ENCODE assay signal across 9 cellular contexts in the genomic region with DNA sequence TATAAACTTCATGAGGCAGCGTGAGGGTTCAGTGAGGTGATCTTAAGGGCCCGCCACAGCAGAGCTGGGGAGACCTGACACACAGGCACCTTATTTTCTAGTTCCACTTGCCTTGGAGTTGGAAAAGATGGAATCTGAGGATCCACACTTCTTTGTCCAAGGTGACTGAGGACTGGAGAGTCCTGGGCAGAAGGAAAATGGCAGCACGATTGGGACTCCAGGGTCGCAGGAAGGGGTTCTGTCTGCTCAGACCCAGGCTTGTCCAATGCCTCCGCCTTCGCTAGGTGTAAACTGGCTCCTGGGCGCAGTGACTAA. TPM values are rescaled to one million over a fixed set of nuclear protein-coding genes. Genes with fewer than 3 reads are reported as not detected.
DNase-seq lines count a peak whose midpoint lies in the region; ATAC-seq, FAIRE-seq and TF ChIP-seq lines count a peak whose summit lies in the region.
"Had no signal": no experiment of that assay in that cellular context is flagged by ENCODE, and none has a peak within 500 bp of the region (broad histone marks: within the 10 kb centered on the region; RNA-seq: fewer than 3 reads in every experiment).

No MANE protein-coding gene starts in this region.

- dilution Hi-C loops in endothelial cell of umbilical vein (cut with MboI; ENCODE audit: extremely low pct_ligation_motif_present, low sequenced_read_pairs) = no loop called here

- CTCF ChIA-PET in Caco-2 (lab: Charles Lee) = interaction anchor here (0.7 to 2.2 kb wide), 2 partner anchors 27 to 70 kb away, joined by 3 to 5 read pairs; partner anchors contain the start of gene FUCA1
- CTCF ChIA-PET in PC-3 (lab: Charles Lee) = interaction anchor here (0.6 to 1.3 kb wide), 2 partner anchors 27 to 312 kb away, joined by 4 read pairs; no protein-coding TSS in a partner anchor
- CTCF ChIA-PET in endothelial cell of umbilical vein (lab: Charles Lee) = interaction anchor here (0.7 to 4.6 kb wide), 4 partner anchors 9 to 28 kb away, joined by 3 to 43 read pairs (median 13); partner anchors contain the start of gene PITHD1

- ATAC-seq in PC-3 = no peak

- H3K36me3 Mint-ChIP-seq in Caco-2 (ENCODE audit: insufficient read depth, unreplicated experiment) (peaks cover 46% of the 10 kb centered on the region), osteocyte (ENCODE audit: unreplicated experiment) (peaks cover 7% of the 10 kb centered on the region)

- H3K27me3 Mint-ChIP-seq in Caco-2 (ENCODE audit: insufficient read depth, unreplicated experiment) (no peaks in the 10 kb centered on the region), osteocyte (ENCODE audit: unreplicated experiment) (no peaks in the 10 kb centered on the region)

- no peaks in the 10 kb centered on the region for H3F3A ChIP-seq in PC-3 (ENCODE audit: low read length, unreplicated experiment)

- TF ChIP-seq EP300 in ovary (IDR thresholded peaks at IDR 0.05) = no peak

- H3K9me3 ChIP-seq in Caco-2 (no peaks in the 10 kb centered on the region), PC-3 (ENCODE audit: low read length) (no peaks in the 10 kb centered on the region), endothelial cell of umbilical vein (replicated peaks; ENCODE audit: control insufficient read depth, insufficient read depth, low read length) (no peaks in the 10 kb centered on the region), ovary (no peaks in the 10 kb centered on the region)

- no peaks in the 10 kb centered on the region for H4K20me1 ChIP-seq in PC-3 (ENCODE audit: low read length)
- no peaks in the 10 kb centered on the region for H4K20me1 ChIP-seq in endothelial cell of umbilical vein (replicated peaks; ENCODE audit: control insufficient read depth, extremely low read depth, insufficient read depth, low read length)

- H2AFZ ChIP-seq in PC-3 (ENCODE audit: low read length) (no peak overlapping the region; the same call in 1 of the 2 replicates), endothelial cell of umbilical vein (ENCODE audit: low read depth, low read length) (no peak overlapping the region)

- FAIRE-seq in endothelial cell of umbilical vein (lab: Jason Lieb, UNC) = peak; percentile 99

- DNase-seq in Caco-2 = no peak
- DNase-seq in PC-3 = no peak
- no peak for DNase-seq in endothelial cell of umbilical vein (ENCODE audit: low read depth, low spot score)
- DNase-seq in osteocyte (ENCODE audit: extremely low spot score, unreplicated experiment) = no peak
- DNase-seq in NCI-H146 treated with DMSO at 0.1 percent for 48 hours (lab: John Stamatoyannopoulos, UW; ENCODE audit: unreplicated experiment) = no peak
- DNase-seq in ovary = no peak
- no peak for DNase-seq in iPS-NIHi11 (ENCODE audit: low spot score)
- no peak for DNase-seq in NCI-H82 (lab: John Stamatoyannopoulos, UW)
- DNase-seq: NCI-H1417 treated with DMSO at 0.1 percent for 48 hours had no signal

- H3K79me2 ChIP-seq in PC-3 (ENCODE audit: low read length) (peaks cover 10% of the 10 kb centered on the region), endothelial cell of umbilical vein (ENCODE audit: control insufficient read depth, insufficient read depth, low read length) (no peaks in the 10 kb centered on the region)

- H3K27me3 ChIP-seq in Caco-2 (replicated peaks; ENCODE audit: control insufficient read depth, insufficient read depth, low read length) = no peaks in the 10 kb centered on the region
- no peaks in the 10 kb centered on the region for H3K27me3 ChIP-seq in PC-3 (ENCODE audit: low read length)
- no peaks in the 10 kb centered on the region for H3K27me3 ChIP-seq in endothelial cell of umbilical vein (ENCODE audit: control insufficient read depth in 2 of 2, insufficient read depth in 2 of 2, low read length in 2 of 2)
- H3K27me3 ChIP-seq in ovary = no peaks in the 10 kb centered on the region

- WGBS in ovary, 3 donors = 83 to 93% (median 84%) methylated on average over 6 to 7 of the region's 7 CpGs

- BruUV-seq in Caco-2 (replicated peaks; lab: Mats Ljungman, UMichigan) (no TSS peak), PC-3 (replicated peaks; lab: Mats Ljungman, UMichigan) (no TSS peak), endothelial cell of umbilical vein (replicated peaks; lab: Mats Ljungman, UMichigan) (no TSS peak)

- no peaks in the 10 kb centered on the region for H3K9me1 ChIP-seq in endothelial cell of umbilical vein (replicated peaks; ENCODE audit: control insufficient read depth, extremely low read depth, insufficient read depth, low read length)

- H3K4me1 ChIP-seq in Caco-2 (peaks cover 7% of the 10 kb centered on the region; the same call in 1 of the 2 replicates), PC-3 (ENCODE audit: insufficient read depth, low read length) (peaks cover 21% of the 10 kb centered on the region), endothelial cell of umbilical vein (ENCODE audit: control insufficient read depth, extremely low read depth, insufficient read depth, low read length) (peaks cover 15% of the 10 kb centered on the region), ovary (ENCODE audit: insufficient read depth) (peaks cover 19% of the 10 kb centered on the region)

- peak overlapping the region; percentile 91 for H3K4me3 Mint-ChIP-seq in Caco-2 (ENCODE audit: unreplicated experiment)
- H3K4me3 Mint-ChIP-seq in osteocyte (ENCODE audit: unreplicated experiment) = peak overlapping the region; percentile 84

- H3K27ac ChIP-seq in PC-3 (ENCODE audit: low read length) (peak overlapping the region; percentile 96), endothelial cell of umbilical vein (ENCODE audit: insufficient read depth, low read depth, low read length) (peak overlapping the region; percentile 62), ovary (no peak overlapping the region)

- H3K4me2 ChIP-seq in PC-3 (ENCODE audit: low read length) (peak overlapping the region; percentile 97), endothelial cell of umbilical vein (ENCODE audit: insufficient read depth, low read length) (peak overlapping the region; percentile 56)

- H3K9me3 Mint-ChIP-seq in Caco-2 (ENCODE audit: unreplicated experiment) (no peaks in the 10 kb centered on the region), osteocyte (ENCODE audit: unreplicated experiment) (no peaks in the 10 kb centered on the region)

- H3K4me3 ChIP-seq in Caco-2 (ENCODE audit: low read depth, low read length) = peak overlapping the region; percentile 96
- peak overlapping the region; percentile 93; the same call in 1 of the 2 replicates for H3K4me3 ChIP-seq in PC-3 (ENCODE audit: low read length)
- peak overlapping the region in 2 of 3 experiments; percentile 6 to 83 for H3K4me3 ChIP-seq in endothelial cell of umbilical vein (replicated peaks in 1 of 3; ENCODE audit: insufficient read depth in 1 of 3, low read depth in 1 of 3, low read length in 3 of 3)
- H3K4me3 ChIP-seq in ovary = no peak overlapping the region

- H3K4me1 Mint-ChIP-seq in Caco-2 (ENCODE audit: low read depth, unreplicated experiment) = no peaks in the 10 kb centered on the region
- H3K4me1 Mint-ChIP-seq in osteocyte (ENCODE audit: unreplicated experiment) = peaks cover 15% of the 10 kb centered on the region

- TF ChIP-seq CTCF in Caco-2 (IDR thresholded peaks at IDR 0.05; ENCODE audit: insufficient read depth in 1 of 2, low read depth in 1 of 2, low read length in 1 of 2, severe bottlenecking in 1 of 2, unreplicated experiment in 1 of 2) (no peak), PC-3 (conservative IDR thresholded peaks at IDR 0.05; ENCODE audit: low read depth, low read length) (no peak), endothelial cell of umbilical vein (IDR thresholded peaks at IDR 0.05; ENCODE audit: extremely low read depth in 1 of 2, insufficient read depth in 1 of 2, low read depth in 1 of 2, low read length in 2 of 2) (no peak), osteocyte (IDR thresholded peaks at IDR 0.05) (no peak), ovary (IDR thresholded peaks at IDR 0.05) (no peak)

- H3K36me3 ChIP-seq in Caco-2 (ENCODE audit: control insufficient read depth, insufficient read depth, low read length) (no peaks in the 10 kb centered on the region; the same call in 1 of the 2 replicates), PC-3 (ENCODE audit: low read depth, low read length) (peaks cover 8% of the 10 kb centered on the region; the same call in 1 of the 2 replicates), endothelial cell of umbilical vein (ENCODE audit: control insufficient read depth in 2 of 2, extremely low read depth in 1 of 2, insufficient read depth in 2 of 2, low read length in 2 of 2) (peaks cover 0 to 31% of the 10 kb centered on the region in 2 experiments), ovary (no peaks in the 10 kb centered on the region)

- H3K9ac ChIP-seq in PC-3 (ENCODE audit: low read length) (peak overlapping the region; percentile 93), endothelial cell of umbilical vein (replicated peaks; ENCODE audit: extremely low read depth, insufficient read depth, low read length) (peak overlapping the region; percentile 87)

- H3K27ac Mint-ChIP-seq in Caco-2 (ENCODE audit: unreplicated experiment) (peak overlapping the region; percentile 96), osteocyte (ENCODE audit: unreplicated experiment) (peak overlapping the region; percentile 14)

- POLR2A ChIA-PET in Caco-2 (lab: Charles Lee) = interaction anchor here (0.6 to 3.5 kb wide), 5 partner anchors 12 to 108 kb away, joined by 3 to 20 read pairs (median 4); partner anchors contain the start of genes HMGCL, PITHD1 and RPL11
- POLR2A ChIA-PET in PC-3 (lab: Charles Lee; ENCODE audit: unreplicated experiment) = interaction anchor here (0.5 to 0.8 kb wide), 3 partner anchors 8 to 27 kb away, joined by 3 to 7 read pairs (median 5); partner anchors contain the start of gene LYPLA2
- POLR2A ChIA-PET in endothelial cell of umbilical vein (lab: Charles Lee) = interaction anchor here (0.9 to 1.8 kb wide), 3 partner anchors 8 to 21 kb away, joined by 4 to 7 read pairs (median 5); partner anchors contain the start of genes LYPLA2 and PITHD1

- intact Hi-C loops in Caco-2 (cut with micrococcal nuclease; ENCODE audit: unreplicated experiment) (no loop called here), PC-3 (cut with micrococcal nuclease) (loop anchor here (1.0 kb wide), 1 partner anchor 9 kb away; no protein-coding TSS in a partner anchor), endothelial cell of umbilical vein (cut with micrococcal nuclease) (loop anchor here (1.0 kb wide), 1 partner anchor 27 kb away; no protein-coding TSS in a partner anchor), ovary (cut with DNase I) (no loop called here)

- no peak for TF ChIP-seq POLR2A in endothelial cell of umbilical vein (IDR thresholded peaks at IDR 0.05; ENCODE audit: low read depth, low read length)
- no peak for TF ChIP-seq POLR2A in ovary (IDR thresholded peaks at IDR 0.05)

- H3K9me2 ChIP-seq in PC-3 (replicated peaks; ENCODE audit: low read length) = no peaks in the 10 kb centered on the region

RNA-seq across cellular contexts. Expression of gene GALE, which starts 1.3 kb away (rescaled TPM):
- total RNA-seq in Caco-2 (2022) (51.6 and 57.1 TPM in 2 replicates), PC-3 (2014; rRNA removed) (86.0 and 86.4 TPM in 2 replicates), endothelial cell of umbilical vein (39.2 and 42.9 TPM in 2 replicates), osteocyte (17.5 and 20.0 TPM in 2 replicates), ovary (10 to 100 TPM; 10.1 to 17.7 (median 13.4) TPM)
- polyA plus RNA-seq in endothelial cell of umbilical vein (57.7 and 64.7 TPM in 2 replicates), ovary (10 to 100 TPM in 1 of 2 donors, 1 to 10 TPM in 1; 3.2 to 11.5 TPM)
- polyA plus RNA-seq in endothelial cell of umbilical vein (2011; cell fraction: cytosol; rRNA removed) = 49.3 and 55.5 TPM in 2 replicates
- polyA plus RNA-seq in endothelial cell of umbilical vein (2011; cell fraction: nucleus; rRNA removed) = 64.7 and 65.7 TPM in 2 replicates
- 35.1 and 39.3 TPM in 2 replicates for polyA plus RNA-seq in endothelial cell of umbilical vein (2012)
- 24.6 and 25.2 TPM in 2 replicates for polyA minus RNA-seq in endothelial cell of umbilical vein
- polyA minus RNA-seq in endothelial cell of umbilical vein (2011; cell fraction: cytosol; rRNA and poly(A)+ RNA removed) = 26.3 TPM
- polyA minus RNA-seq in endothelial cell of umbilical vein (2011; cell fraction: nucleus; rRNA and poly(A)+ RNA removed) = 7.0 and 8.9 TPM in 2 replicates

RNA-seq across cellular contexts. Expression of gene LYPLA2, which starts 8.3 kb away (rescaled TPM):
- total RNA-seq in Caco-2 (2022) = 52.5 and 63.1 TPM in 2 replicates
- total RNA-seq in PC-3 (2014; rRNA removed) = 120 and 142 TPM in 2 replicates
- total RNA-seq in endothelial cell of umbilical vein = 110 TPM in 2 replicates
- 137 and 173 TPM in 2 replicates for polyA plus RNA-seq in endothelial cell of umbilical vein
- 80.6 and 124 TPM in 2 replicates for polyA plus RNA-seq in endothelial cell of umbilical vein (2011; cell fraction: cytosol; rRNA removed)
- 111 and 136 TPM in 2 replicates for polyA plus RNA-seq in endothelial cell of umbilical vein (2011; cell fraction: nucleus; rRNA removed)
- polyA plus RNA-seq in endothelial cell of umbilical vein (2012) = 84.8 and 94.9 TPM in 2 replicates
- 73.8 and 77.9 TPM in 2 replicates for polyA minus RNA-seq in endothelial cell of umbilical vein
- 37.3 TPM for polyA minus RNA-seq in endothelial cell of umbilical vein (2011; cell fraction: cytosol; rRNA and poly(A)+ RNA removed)
- polyA minus RNA-seq in endothelial cell of umbilical vein (2011; cell fraction: nucleus; rRNA and poly(A)+ RNA removed) = 23.0 and 28.3 TPM in 2 replicates
- total RNA-seq in osteocyte = 39.2 and 39.9 TPM in 2 replicates
- 10 to 100 TPM; 16.5 to 33.2 (median 27.3) TPM for total RNA-seq in ovary
- polyA plus RNA-seq in ovary = 10 to 100 TPM in 1 of 2 donors, 1 to 10 TPM in 1; 8.5 to 23.4 TPM

RNA-seq across cellular contexts. Expression of gene PITHD1, which starts 21.0 kb away (rescaled TPM):
- total RNA-seq in Caco-2 (2022) = 44.7 and 47.8 TPM in 2 replicates
- total RNA-seq in PC-3 (2014; rRNA removed) = 107 and 115 TPM in 2 replicates
- 35.8 and 42.5 TPM in 2 replicates for total RNA-seq in endothelial cell of umbilical vein
- polyA plus RNA-seq in endothelial cell of umbilical vein = 31.5 and 43.1 TPM in 2 replicates
- 38.1 and 42.2 TPM in 2 replicates for polyA plus RNA-seq in endothelial cell of umbilical vein (2011; cell fraction: cytosol; rRNA removed)
- polyA plus RNA-seq in endothelial cell of umbilical vein (2011; cell fraction: nucleus; rRNA removed) = 32.1 and 39.7 TPM in 2 replicates
- 26.5 and 35.3 TPM in 2 replicates for polyA plus RNA-seq in endothelial cell of umbilical vein (2012)
- 13.1 and 19.8 TPM in 2 replicates for polyA minus RNA-seq in endothelial cell of umbilical vein
- 17.3 TPM for polyA minus RNA-seq in endothelial cell of umbilical vein (2011; cell fraction: cytosol; rRNA and poly(A)+ RNA removed)
- polyA minus RNA-seq in endothelial cell of umbilical vein (2011; cell fraction: nucleus; rRNA and poly(A)+ RNA removed) = 7.6 and 13.0 TPM in 2 replicates
- 42.4 and 44.3 TPM in 2 replicates for total RNA-seq in osteocyte
- total RNA-seq in ovary = 10 to 100 TPM; 39.9 to 46.5 (median 42.7) TPM
- polyA plus RNA-seq in ovary = 10 to 100 TPM; 43.4 to 55.0 TPM

RNA-seq across cellular contexts. Expression of gene HMGCL, which starts 26.0 kb away (rescaled TPM):
- total RNA-seq in Caco-2 (2022) = 18.3 and 19.4 TPM in 2 replicates
- 28.2 and 30.8 TPM in 2 replicates for total RNA-seq in PC-3 (2014; rRNA removed)
- total RNA-seq in endothelial cell of umbilical vein = 23.9 and 24.2 TPM in 2 replicates
- 26.2 and 30.0 TPM in 2 replicates for polyA plus RNA-seq in endothelial cell of umbilical vein
- polyA plus RNA-seq in endothelial cell of umbilical vein (2011; cell fraction: cytosol; rRNA removed) = 28.2 and 29.6 TPM in 2 replicates
- polyA plus RNA-seq in endothelial cell of umbilical vein (2011; cell fraction: nucleus; rRNA removed) = 19.8 and 21.3 TPM in 2 replicates
- 19.1 and 26.7 TPM in 2 replicates for polyA plus RNA-seq in endothelial cell of umbilical vein (2012)
- 17.6 and 18.8 TPM in 2 replicates for polyA minus RNA-seq in endothelial cell of umbilical vein
- polyA minus RNA-seq in endothelial cell of umbilical vein (2011; cell fraction: cytosol; rRNA and poly(A)+ RNA removed) = 6.2 TPM
- polyA minus RNA-seq in endothelial cell of umbilical vein (2011; cell fraction: nucleus; rRNA and poly(A)+ RNA removed) = 8.5 and 10.6 TPM in 2 replicates
- total RNA-seq in osteocyte = 34.1 and 37.4 TPM in 2 replicates
- 10 to 100 TPM; 14.3 to 31.7 (median 25.2) TPM for total RNA-seq in ovary
- polyA plus RNA-seq in ovary = 10 to 100 TPM; 28.7 to 41.4 TPM

RNA-seq across cellular contexts. Expression of gene ELOA, which starts 55.9 kb away (rescaled TPM):
- 29.4 and 31.3 TPM in 2 replicates for total RNA-seq in Caco-2 (2022)
- 50.7 and 50.9 TPM in 2 replicates for total RNA-seq in PC-3 (2014; rRNA removed)
- total RNA-seq in endothelial cell of umbilical vein = 41.0 and 42.6 TPM in 2 replicates
- polyA plus RNA-seq in endothelial cell of umbilical vein = 10.8 and 11.9 TPM in 2 replicates
- polyA plus RNA-seq in endothelial cell of umbilical vein (2011; cell fraction: cytosol; rRNA removed) = 16.0 and 17.0 TPM in 2 replicates
- 27.4 and 29.5 TPM in 2 replicates for polyA plus RNA-seq in endothelial cell of umbilical vein (2011; cell fraction: nucleus; rRNA removed)
- 17.3 and 31.8 TPM in 2 replicates for polyA plus RNA-seq in endothelial cell of umbilical vein (2012)
- 16.6 and 17.9 TPM in 2 replicates for polyA minus RNA-seq in endothelial cell of umbilical vein
- 23.2 TPM for polyA minus RNA-seq in endothelial cell of umbilical vein (2011; cell fraction: cytosol; rRNA and poly(A)+ RNA removed)
- 9.1 and 10.1 TPM in 2 replicates for polyA minus RNA-seq in endothelial cell of umbilical vein (2011; cell fraction: nucleus; rRNA and poly(A)+ RNA removed)
- total RNA-seq in osteocyte = 41.4 and 47.0 TPM in 2 replicates
- total RNA-seq in ovary = 10 to 100 TPM; 17.8 to 38.0 (median 27.3) TPM
- 10 to 100 TPM; 13.0 to 29.8 TPM for polyA plus RNA-seq in ovary

Comparison
In these comparisons a context has a peak if more than half of its experiments do, and no peak if none do; other contexts are left out.
1. H3K27ac ChIP-seq: peak in PC-3 (single experiment) and endothelial cell of umbilical vein (single experiment); none in ovary (0 of 2).
2. intact Hi-C loops: an anchor here in PC-3 (1.0 kb wide) and endothelial cell of umbilical vein (1.0 kb wide); none called in Caco-2 and ovary.